Comparison of ENCODE assay signal across 2 cellular contexts in the genomic region with DNA sequence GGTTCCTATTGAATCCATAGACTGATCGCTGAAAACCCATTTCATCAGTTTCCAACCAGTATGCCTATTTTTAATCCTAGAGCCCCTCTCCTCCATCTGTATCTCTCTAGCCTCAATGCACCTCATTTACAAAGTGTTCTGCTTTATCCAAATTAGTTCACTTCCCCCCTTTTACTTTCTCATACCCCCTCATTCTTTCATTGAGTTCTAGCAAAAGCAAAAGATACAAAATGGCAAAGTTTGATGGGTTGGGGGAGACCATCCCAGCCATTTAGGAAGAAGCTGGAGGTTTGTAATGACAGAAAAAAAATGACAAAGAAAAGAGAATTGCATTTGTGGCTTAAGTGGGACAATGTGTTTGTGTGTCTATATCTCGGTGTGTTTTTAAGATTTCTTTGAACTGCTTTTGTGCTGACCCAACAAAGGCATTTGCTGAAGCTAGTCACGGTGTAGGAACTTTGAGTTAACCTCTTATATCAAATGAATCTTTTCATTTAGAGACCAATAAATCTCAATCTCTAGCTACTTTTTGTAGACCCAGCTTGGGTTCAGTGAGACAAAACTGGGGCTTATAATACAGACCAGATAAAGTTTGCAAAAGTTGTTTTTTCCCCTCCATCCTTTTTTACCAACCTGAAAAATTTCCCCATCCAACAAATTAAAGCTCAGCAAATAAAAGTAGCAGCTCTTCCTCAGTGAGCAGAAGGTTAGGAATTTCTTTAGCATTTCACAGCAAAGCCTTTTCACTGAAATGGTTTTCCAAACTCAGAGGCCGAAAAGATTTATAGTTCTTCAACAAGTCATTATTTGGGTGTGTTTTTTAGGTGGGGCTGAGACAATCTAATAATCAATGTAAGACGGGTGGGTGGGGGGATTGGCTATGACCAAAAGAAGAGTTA.
TF ChIP-seq lines count a peak whose summit lies in the region.

No MANE protein-coding gene starts in this region.

TF ChIP-seq in liver, 16 proteins besides CTCF, POLR2A, EP300 and RAD21:
- TF ChIP-seq JUND (IDR thresholded peaks at IDR 0.05) (no peak), SP1 (IDR thresholded peaks at IDR 0.05) (no peak), HNF4A (conservative IDR thresholded peaks at IDR 0.05) (no peak), TAF1 (conservative IDR thresholded peaks at IDR 0.05) (no peak), FOXA2 (IDR thresholded peaks at IDR 0.05) (no peak), FOXA1 (IDR thresholded peaks at IDR 0.05) (no peak), HNF4G (IDR thresholded peaks at IDR 0.05) (no peak), NR2F2 (IDR thresholded peaks at IDR 0.05) (no peak), RXRA (IDR thresholded peaks at IDR 0.05) (no peak), YY1 (IDR thresholded peaks at IDR 0.05) (no peak), GABPA (IDR thresholded peaks at IDR 0.05 in 1 of 2, conservative IDR thresholded peaks at IDR 0.05 in 1 of 2) (no peak), EGR1 (IDR thresholded peaks at IDR 0.05; ENCODE audit: low read depth in 2 of 2) (no peak)
- TF ChIP-seq, protein P1, sequence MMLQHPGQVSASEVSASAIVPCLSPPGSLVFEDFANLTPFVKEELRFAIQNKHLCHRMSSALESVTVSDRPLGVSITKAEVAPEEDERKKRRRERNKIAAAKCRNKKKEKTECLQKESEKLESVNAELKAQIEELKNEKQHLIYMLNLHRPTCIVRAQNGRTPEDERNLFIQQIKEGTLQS (IDR thresholded peaks at IDR 0.05): no peak
- TF ChIP-seq, protein P2, sequence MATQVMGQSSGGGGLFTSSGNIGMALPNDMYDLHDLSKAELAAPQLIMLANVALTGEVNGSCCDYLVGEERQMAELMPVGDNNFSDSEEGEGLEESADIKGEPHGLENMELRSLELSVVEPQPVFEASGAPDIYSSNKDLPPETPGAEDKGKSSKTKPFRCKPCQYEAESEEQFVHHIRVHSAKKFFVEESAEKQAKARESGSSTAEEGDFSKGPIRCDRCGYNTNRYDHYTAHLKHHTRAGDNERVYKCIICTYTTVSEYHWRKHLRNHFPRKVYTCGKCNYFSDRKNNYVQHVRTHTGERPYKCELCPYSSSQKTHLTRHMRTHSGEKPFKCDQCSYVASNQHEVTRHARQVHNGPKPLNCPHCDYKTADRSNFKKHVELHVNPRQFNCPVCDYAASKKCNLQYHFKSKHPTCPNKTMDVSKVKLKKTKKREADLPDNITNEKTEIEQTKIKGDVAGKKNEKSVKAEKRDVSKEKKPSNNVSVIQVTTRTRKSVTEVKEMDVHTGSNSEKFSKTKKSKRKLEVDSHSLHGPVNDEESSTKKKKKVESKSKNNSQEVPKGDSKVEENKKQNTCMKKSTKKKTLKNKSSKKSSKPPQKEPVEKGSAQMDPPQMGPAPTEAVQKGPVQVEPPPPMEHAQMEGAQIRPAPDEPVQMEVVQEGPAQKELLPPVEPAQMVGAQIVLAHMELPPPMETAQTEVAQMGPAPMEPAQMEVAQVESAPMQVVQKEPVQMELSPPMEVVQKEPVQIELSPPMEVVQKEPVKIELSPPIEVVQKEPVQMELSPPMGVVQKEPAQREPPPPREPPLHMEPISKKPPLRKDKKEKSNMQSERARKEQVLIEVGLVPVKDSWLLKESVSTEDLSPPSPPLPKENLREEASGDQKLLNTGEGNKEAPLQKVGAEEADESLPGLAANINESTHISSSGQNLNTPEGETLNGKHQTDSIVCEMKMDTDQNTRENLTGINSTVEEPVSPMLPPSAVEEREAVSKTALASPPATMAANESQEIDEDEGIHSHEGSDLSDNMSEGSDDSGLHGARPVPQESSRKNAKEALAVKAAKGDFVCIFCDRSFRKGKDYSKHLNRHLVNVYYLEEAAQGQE (IDR thresholded peaks at IDR 0.05): no peak
- TF ChIP-seq, protein P3, sequence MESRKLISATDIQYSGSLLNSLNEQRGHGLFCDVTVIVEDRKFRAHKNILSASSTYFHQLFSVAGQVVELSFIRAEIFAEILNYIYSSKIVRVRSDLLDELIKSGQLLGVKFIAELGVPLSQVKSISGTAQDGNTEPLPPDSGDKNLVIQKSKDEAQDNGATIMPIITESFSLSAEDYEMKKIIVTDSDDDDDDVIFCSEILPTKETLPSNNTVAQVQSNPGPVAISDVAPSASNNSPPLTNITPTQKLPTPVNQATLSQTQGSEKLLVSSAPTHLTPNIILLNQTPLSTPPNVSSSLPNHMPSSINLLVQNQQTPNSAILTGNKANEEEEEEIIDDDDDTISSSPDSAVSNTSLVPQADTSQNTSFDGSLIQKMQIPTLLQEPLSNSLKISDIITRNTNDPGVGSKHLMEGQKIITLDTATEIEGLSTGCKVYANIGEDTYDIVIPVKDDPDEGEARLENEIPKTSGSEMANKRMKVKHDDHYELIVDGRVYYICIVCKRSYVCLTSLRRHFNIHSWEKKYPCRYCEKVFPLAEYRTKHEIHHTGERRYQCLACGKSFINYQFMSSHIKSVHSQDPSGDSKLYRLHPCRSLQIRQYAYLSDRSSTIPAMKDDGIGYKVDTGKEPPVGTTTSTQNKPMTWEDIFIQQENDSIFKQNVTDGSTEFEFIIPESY (IDR thresholded peaks at IDR 0.05): no peak
- TF ChIP-seq, protein P4, sequence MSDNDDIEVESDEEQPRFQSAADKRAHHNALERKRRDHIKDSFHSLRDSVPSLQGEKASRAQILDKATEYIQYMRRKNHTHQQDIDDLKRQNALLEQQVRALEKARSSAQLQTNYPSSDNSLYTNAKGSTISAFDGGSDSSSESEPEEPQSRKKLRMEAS (IDR thresholded peaks at IDR 0.05): no peak

TF ChIP-seq in HepG2, 621 proteins besides CTCF, POLR2A, EP300 and RAD21:
- TF ChIP-seq ZSCAN31 (CRISPR knock-in tag; IDR thresholded peaks at IDR 0.05; ENCODE audit: low read depth) (no peak), KAT2B (IDR thresholded peaks at IDR 0.05; ENCODE audit: borderline replicate concordance, low read depth, low read length) (no peak), ZC3H4 (CRISPR knock-in tag; IDR thresholded peaks at IDR 0.05; ENCODE audit: borderline replicate concordance) (no peak), ZNF468 (CRISPR knock-in tag; IDR thresholded peaks at IDR 0.05) (no peak)
- TF ChIP-seq, protein P5, sequence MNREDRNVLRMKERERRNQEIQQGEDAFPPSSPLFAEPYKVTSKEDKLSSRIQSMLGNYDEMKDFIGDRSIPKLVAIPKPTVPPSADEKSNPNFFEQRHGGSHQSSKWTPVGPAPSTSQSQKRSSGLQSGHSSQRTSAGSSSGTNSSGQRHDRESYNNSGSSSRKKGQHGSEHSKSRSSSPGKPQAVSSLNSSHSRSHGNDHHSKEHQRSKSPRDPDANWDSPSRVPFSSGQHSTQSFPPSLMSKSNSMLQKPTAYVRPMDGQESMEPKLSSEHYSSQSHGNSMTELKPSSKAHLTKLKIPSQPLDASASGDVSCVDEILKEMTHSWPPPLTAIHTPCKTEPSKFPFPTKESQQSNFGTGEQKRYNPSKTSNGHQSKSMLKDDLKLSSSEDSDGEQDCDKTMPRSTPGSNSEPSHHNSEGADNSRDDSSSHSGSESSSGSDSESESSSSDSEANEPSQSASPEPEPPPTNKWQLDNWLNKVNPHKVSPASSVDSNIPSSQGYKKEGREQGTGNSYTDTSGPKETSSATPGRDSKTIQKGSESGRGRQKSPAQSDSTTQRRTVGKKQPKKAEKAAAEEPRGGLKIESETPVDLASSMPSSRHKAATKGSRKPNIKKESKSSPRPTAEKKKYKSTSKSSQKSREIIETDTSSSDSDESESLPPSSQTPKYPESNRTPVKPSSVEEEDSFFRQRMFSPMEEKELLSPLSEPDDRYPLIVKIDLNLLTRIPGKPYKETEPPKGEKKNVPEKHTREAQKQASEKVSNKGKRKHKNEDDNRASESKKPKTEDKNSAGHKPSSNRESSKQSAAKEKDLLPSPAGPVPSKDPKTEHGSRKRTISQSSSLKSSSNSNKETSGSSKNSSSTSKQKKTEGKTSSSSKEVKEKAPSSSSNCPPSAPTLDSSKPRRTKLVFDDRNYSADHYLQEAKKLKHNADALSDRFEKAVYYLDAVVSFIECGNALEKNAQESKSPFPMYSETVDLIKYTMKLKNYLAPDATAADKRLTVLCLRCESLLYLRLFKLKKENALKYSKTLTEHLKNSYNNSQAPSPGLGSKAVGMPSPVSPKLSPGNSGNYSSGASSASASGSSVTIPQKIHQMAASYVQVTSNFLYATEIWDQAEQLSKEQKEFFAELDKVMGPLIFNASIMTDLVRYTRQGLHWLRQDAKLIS (CRISPR knock-in tag; IDR thresholded peaks at IDR 0.05): no peak
TF ChIP-seq in HepG2: peak in this region for 0.
